In the genomic region with DNA sequence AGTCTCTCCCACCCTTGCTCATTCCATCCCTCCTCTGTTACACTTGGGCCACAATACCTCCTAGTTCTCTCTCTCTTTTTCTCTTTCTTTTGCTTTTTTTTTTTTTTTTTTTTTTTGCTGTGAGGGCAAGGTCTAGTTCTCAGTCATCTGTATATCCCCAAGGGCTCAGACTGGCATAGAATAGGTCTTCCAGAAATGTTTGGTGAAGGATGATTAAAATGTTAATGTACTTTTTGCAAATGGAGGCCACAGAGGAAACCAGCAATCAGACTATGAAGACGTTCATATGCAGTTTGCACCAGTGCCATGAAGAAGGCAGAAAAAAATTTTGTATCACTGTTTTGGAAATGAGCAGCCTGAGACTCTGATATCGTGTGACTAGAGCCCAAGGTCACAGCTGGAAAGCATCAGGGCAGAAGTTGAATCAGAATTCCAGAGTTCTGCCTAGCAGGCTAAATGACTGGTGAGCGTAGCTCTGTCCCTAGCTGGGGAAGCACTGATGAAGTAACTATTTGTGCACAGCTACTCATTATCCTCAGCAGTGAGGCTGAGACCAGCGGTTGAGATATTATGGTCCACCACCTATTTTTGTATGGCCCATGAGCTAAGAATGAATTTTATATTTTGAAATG, we compare ENCODE assay signal across 11 cellular contexts.
DNase-seq lines count a peak whose midpoint lies in the region; ATAC-seq and TF ChIP-seq lines count a peak whose summit lies in the region.
"Had no signal": no experiment of that assay in that cellular context is flagged by ENCODE, and none has a peak within 500 bp of the region (broad histone marks: within the 10 kb centered on the region; RNA-seq: fewer than 3 reads in every experiment).

No MANE protein-coding gene starts in this region.

- H3K27me3 ChIP-seq in muscle layer of duodenum (ENCODE audit: low read depth, low read length) (no peaks in the 10 kb centered on the region), A673 (replicated peaks; ENCODE audit: insufficient read depth, low read depth, low read length, poor library complexity) (no peaks in the 10 kb centered on the region), PC-9 (ENCODE audit: insufficient read depth, low read depth) (no peaks in the 10 kb centered on the region)
- H3K27me3 ChIP-seq: BLaER1, colonic mucosa had no signal

- no peaks in the 10 kb centered on the region for H4K20me1 ChIP-seq in PC-9 (ENCODE audit: insufficient read depth)
- H4K20me1 ChIP-seq: BLaER1 had no signal

- H3K27ac ChIP-seq in muscle layer of duodenum (ENCODE audit: low read length) (peak overlapping the region; percentile 50), A673 (ENCODE audit: low read depth, low read length, poor library complexity, severe bottlenecking) (no peak overlapping the region), PC-9 (no peak overlapping the region)
- H3K27ac ChIP-seq: BLaER1, colonic mucosa had no signal

- no peaks in the 10 kb centered on the region for H3K27me3 Mint-ChIP-seq in stimulated activated naive CD8-positive, alpha-beta T cell treated with anti-CD3 and anti-CD28 coated beads, Interleukin-15, amount 100 ng/mL, for 72 hours

- H3K27ac Mint-ChIP-seq in stimulated activated naive CD8-positive, alpha-beta T cell treated with anti-CD3 and anti-CD28 coated beads, Interleukin-15, amount 100 ng/mL, for 72 hours, result peak overlapping the region; percentile 40 to 81

- ATAC-seq in stimulated activated naive CD8-positive, alpha-beta T cell treated with anti-CD3 and anti-CD28 coated beads, Interleukin-15, amount 100 ng/mL, for 72 hours, result no peak
- no peak for ATAC-seq in stimulated activated naive CD8-positive, alpha-beta T cell treated with anti-CD3 and anti-CD28 coated beads, Interleukin-15, Interleukin-2, amounts not matched to agents 100 U/mL and 50 U/mL, for 24 hours

- H3K4me3 ChIP-seq in muscle layer of duodenum (ENCODE audit: low read depth in 1 of 2, low read length in 2 of 2) (no peak overlapping the region), A673 (ENCODE audit: low read depth, low read length, poor library complexity, severe bottlenecking) (no peak overlapping the region), PC-9 (no peak overlapping the region)
- H3K4me3 ChIP-seq: BLaER1, colonic mucosa had no signal

- no peaks in the 10 kb centered on the region for H3K79me2 ChIP-seq in PC-9 (ENCODE audit: low read depth)

- no peak overlapping the region for H3K4me3 Mint-ChIP-seq in stimulated activated naive CD8-positive, alpha-beta T cell treated with anti-CD3 and anti-CD28 coated beads, Interleukin-15, amount 100 ng/mL, for 72 hours

- BruUV-seq in A673 (replicated peaks; lab: Mats Ljungman, UMichigan), result no TSS peak
- no TSS peak for BruUV-seq in PC-9 (replicated peaks; lab: Mats Ljungman, UMichigan)

- CTCF ChIA-PET in A673 (lab: Charles Lee), result no interaction called here
- CTCF ChIA-PET in PC-9 (lab: Charles Lee), result no interaction called here

- H3F3A ChIP-seq in PC-9 (ENCODE audit: insufficient read depth, low read depth), result no peaks in the 10 kb centered on the region

- H3K9me3 ChIP-seq in muscle layer of duodenum (ENCODE audit: control insufficient read depth in 1 of 2, low read length in 2 of 2) (no peaks in the 10 kb centered on the region), A673 (ENCODE audit: low read depth, low read length, poor library complexity, severe bottlenecking) (no peaks in the 10 kb centered on the region), PC-9 (ENCODE audit: insufficient read depth, low read depth) (no peaks in the 10 kb centered on the region)
- H3K9me3 ChIP-seq: BLaER1, colonic mucosa had no signal

- DNase-seq in stimulated activated naive CD8-positive, alpha-beta T cell treated with anti-CD3 and anti-CD28 coated beads, Interleukin-15, amount 100 ng/mL, for 72 hours, result no peak
- DNase-seq in stimulated activated naive CD8-positive, alpha-beta T cell treated with anti-CD3 and anti-CD28 coated beads, Interleukin-15, Interleukin-2, amounts not matched to agents 100 U/mL and 50 U/mL, for 24 hours, result no peak
- DNase-seq in fibroblast of gingiva (ENCODE audit: low read depth), result peak; percentile 91
- DNase-seq in NCI-H524 (lab: John Stamatoyannopoulos, UW), result no peak
- DNase-seq in A673 (ENCODE audit: low spot score), result no peak
- DNase-seq in globus pallidus (ENCODE audit: low spot score), result no peak
- DNase-seq in PC-9, result no peak
- DNase-seq: colonic mucosa, NCI-H510A treated with DMSO at 0.1 percent for 48 hours had no signal

- no peaks in the 10 kb centered on the region for H3K9me2 ChIP-seq in PC-9 (ENCODE audit: insufficient read depth)

- POLR2A ChIA-PET in A673 (lab: Charles Lee; ENCODE audit: low non-redundant PET), result no interaction called here
- POLR2A ChIA-PET in PC-9 (lab: Charles Lee; ENCODE audit: unreplicated experiment), result no interaction called here

- H3K4me2 ChIP-seq in PC-9, result no peak overlapping the region
- H3K4me2 ChIP-seq: BLaER1 had no signal

- intact Hi-C loops in A673 (cut with micrococcal nuclease; ENCODE audit: unreplicated experiment) (no loop called here), PC-9 (cut with micrococcal nuclease; ENCODE audit: unreplicated experiment) (no loop called here)

- TF ChIP-seq CTCF in A673 (conservative IDR thresholded peaks at IDR 0.05; ENCODE audit: low read depth, low read length), result no peak
- no peak for TF ChIP-seq CTCF in PC-9 (conservative IDR thresholded peaks at IDR 0.05)

- H2AFZ ChIP-seq in PC-9, result no peak overlapping the region

- H3K4me1 ChIP-seq in muscle layer of duodenum (ENCODE audit: control insufficient read depth in 1 of 2, insufficient read depth in 2 of 2, low read length in 2 of 2) (peaks cover 0 to 4% of the 10 kb centered on the region in 2 donors), A673 (ENCODE audit: insufficient read depth, low read length, poor library complexity, severe bottlenecking) (peaks cover 4% of the 10 kb centered on the region), PC-9 (replicated peaks; ENCODE audit: insufficient read depth) (peaks cover 22% of the 10 kb centered on the region)
- H3K4me1 ChIP-seq: colonic mucosa had no signal

- peaks cover 10 to 28% of the 10 kb centered on the region in 2 donors for H3K36me3 ChIP-seq in muscle layer of duodenum (ENCODE audit: control insufficient read depth in 1 of 2, insufficient read depth in 2 of 2, low read length in 2 of 2)
- H3K36me3 ChIP-seq in A673 (ENCODE audit: insufficient read depth, low read length, poor library complexity, severe bottlenecking), result no peaks in the 10 kb centered on the region
- 0 out of 2 replicates have a peak, but pooled peaks cover 8% of the 10 kb centered on the region for H3K36me3 ChIP-seq in PC-9 (ENCODE audit: low read depth)
- H3K36me3 ChIP-seq: colonic mucosa had no signal

- H3K4me1 Mint-ChIP-seq in stimulated activated naive CD8-positive, alpha-beta T cell treated with anti-CD3 and anti-CD28 coated beads, Interleukin-15, amount 100 ng/mL, for 72 hours, result peaks cover 36% of the 10 kb centered on the region

- H3K9me3 Mint-ChIP-seq in stimulated activated naive CD8-positive, alpha-beta T cell treated with anti-CD3 and anti-CD28 coated beads, Interleukin-15, amount 100 ng/mL, for 72 hours, result no peaks in the 10 kb centered on the region
